In the genomic region with DNA sequence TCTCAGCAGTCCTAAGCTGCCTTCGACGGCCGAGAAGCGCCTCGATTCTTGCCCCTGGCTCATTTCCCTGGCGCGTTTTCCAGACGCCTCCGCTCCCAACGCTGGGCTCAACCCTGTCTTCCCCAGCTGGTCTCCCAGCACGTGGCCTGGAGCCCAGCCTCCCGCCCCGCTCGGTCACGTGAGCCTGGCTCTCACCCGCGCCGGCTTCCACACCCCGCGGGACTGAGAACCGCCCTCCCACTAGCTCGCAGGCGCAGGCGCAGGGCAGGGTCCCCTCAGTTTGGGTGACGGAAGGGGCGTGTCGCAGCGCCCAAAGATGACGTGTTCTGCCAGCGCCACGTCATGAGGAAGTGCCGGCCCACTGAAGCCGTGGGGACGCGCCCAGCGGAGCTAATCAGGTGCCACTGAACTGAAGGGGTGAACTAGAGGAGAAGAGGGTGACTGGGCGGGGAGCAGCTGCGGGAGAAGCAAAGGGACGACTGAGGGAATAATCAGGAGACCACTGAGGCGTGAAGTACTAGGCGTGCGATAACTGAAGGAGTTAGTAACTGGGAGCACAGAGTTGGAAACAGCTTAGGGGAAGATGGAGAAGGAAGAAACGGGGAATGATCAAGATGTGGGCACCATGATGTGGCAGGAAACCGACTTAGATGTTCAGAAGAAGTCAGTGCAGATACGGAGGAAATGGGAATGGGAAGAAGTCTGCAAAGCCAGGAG, we compare ENCODE assay signal across 8 cellular contexts. TPM values are rescaled to one million over a fixed set of nuclear protein-coding genes. Genes with fewer than 3 reads are reported as not detected.
DNase-seq lines count a peak whose midpoint lies in the region; ATAC-seq, FAIRE-seq and TF ChIP-seq lines count a peak whose summit lies in the region.

A gene with protein sequence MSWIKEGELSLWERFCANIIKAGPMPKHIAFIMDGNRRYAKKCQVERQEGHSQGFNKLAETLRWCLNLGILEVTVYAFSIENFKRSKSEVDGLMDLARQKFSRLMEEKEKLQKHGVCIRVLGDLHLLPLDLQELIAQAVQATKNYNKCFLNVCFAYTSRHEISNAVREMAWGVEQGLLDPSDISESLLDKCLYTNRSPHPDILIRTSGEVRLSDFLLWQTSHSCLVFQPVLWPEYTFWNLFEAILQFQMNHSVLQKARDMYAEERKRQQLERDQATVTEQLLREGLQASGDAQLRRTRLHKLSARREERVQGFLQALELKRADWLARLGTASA (plus strand): TSS at position 343 of the 717 bp plus-strand sequence. CDS start 625 bp downstream, outside the sequence.

- no TSS peak for BruUV-seq in HepG2 (replicated peaks; lab: Mats Ljungman, UMichigan)

- H3K9ac ChIP-seq in HepG2 (ENCODE audit: insufficient read depth, low read depth, low read length): peak within 1 kb of the TSS; percentile 87

- H3K9me3 ChIP-seq in HepG2 (ENCODE audit: low read length): no peaks in the 10 kb centered on the region

- in situ Hi-C loops in HepG2 (cut with HindIII; ENCODE audit: extremely low pct_ligation_motif_present, low pct_unique_long_range_greater_than_20kb): no loop called here

- H4K20me1 ChIP-seq in HepG2 (ENCODE audit: insufficient read depth, low read length): no peaks in the 10 kb centered on the region

- intact Hi-C loops in HepG2 (cut with micrococcal nuclease; ENCODE audit: unreplicated experiment): no loop called here

- peak; percentile 96 for ATAC-seq in GM19372 (IDR thresholded peaks at IDR 0.05; ENCODE audit: low read depth, unreplicated experiment)
- ATAC-seq in HG03558 (IDR thresholded peaks at IDR 0.05; ENCODE audit: extremely low read depth, unreplicated experiment): peak; percentile 89
- peak; percentile 97 for ATAC-seq in HepG2

- H3K4me1 ChIP-seq in HepG2 (ENCODE audit: insufficient read depth, low read length): peaks cover 25% of the 10 kb centered on the region

- peaks cover 11% of the 10 kb centered on the region for H3K79me2 ChIP-seq in HepG2 (ENCODE audit: insufficient read depth, low read length)

- POLR2A ChIA-PET in HepG2 (lab: Yijun Ruan, JAX): interaction anchor here (0.6 to 1.3 kb wide), 20 partner anchors 9 to 407 kb away, joined by 3 to 16 read pairs (median 4); a partner anchor contains a TSS

- peak within 1 kb of the TSS; percentile 58 for H3K27ac ChIP-seq in HepG2 (ENCODE audit: extremely low read length, insufficient read depth, low read length)

- H2AFZ ChIP-seq in HepG2 (ENCODE audit: low read length): peak within 1 kb of the TSS; percentile 79

- TF ChIP-seq CTCF in HepG2 (CRISPR knock-in tag; IDR thresholded peaks at IDR 0.05): no peak

- peaks cover 2 to 9% of the 10 kb centered on the region in 2 experiments; a peak in 2 of 5 replicates for H3K36me3 ChIP-seq in HepG2 (replicated peaks in 1 of 2; ENCODE audit: control insufficient read depth in 1 of 2, insufficient read depth in 2 of 2, low read length in 2 of 2)

- no peak for TF ChIP-seq RAD21 in HepG2 (CRISPR knock-in tag; IDR thresholded peaks at IDR 0.05)

- H3K4me3 ChIP-seq in HepG2 (replicated peaks in 1 of 3; ENCODE audit: insufficient read depth in 1 of 3, low read depth in 2 of 3, low read length in 3 of 3): peak within 1 kb of the TSS; percentile 75 to 97 (median 84)

- peak; percentile 86 for TF ChIP-seq POLR2A in HepG2 (IDR thresholded peaks at IDR 0.05; ENCODE audit: insufficient read depth in 1 of 2, low read depth in 2 of 2, low read length in 2 of 2)

- H3K4me2 ChIP-seq in HepG2 (ENCODE audit: low read depth, low read length): peak within 1 kb of the TSS; percentile 91

- peak; percentile 77 for FAIRE-seq in HepG2 (lab: Jason Lieb, UNC)

- 1% methylated on average over 39 of the region's 45 CpGs for WGBS in HepG2 (ENCODE audit: low lambda C conversion rate)

- peak; percentile 91 to 99 (median 98) for DNase-seq in C1 segment of cervical spinal cord (lab: John Stamatoyannopoulos, UW)
- peak; percentile 73 for DNase-seq in NCI-H748 treated with DMSO at 0.1 percent for 48 hours (lab: John Stamatoyannopoulos, UW)
- DNase-seq in activated CD4-positive, alpha-beta T cell treated with anti-CD3 and anti-CD28 coated beads, Interleukin-2, amount 50 U/mL, for 24 hours (ENCODE audit: low read depth in 1 of 2, low spot score in 1 of 2): peak; percentile 98
- peak; percentile 98 for DNase-seq in dedifferentiated amniotic fluid mesenchymal stem cell (ENCODE audit: extremely low spot score)
- peak; percentile 91 for DNase-seq in HepG2 (ENCODE audit: low spot score)
- peak; percentile 99 for DNase-seq in stimulated activated CD4-positive, alpha-beta T cell treated with anti-CD3 and anti-CD28 coated beads, Interleukin-4, amount 100 ng/mL, for 1 hour

- peak in 1 of 2 experiments; percentile 40; a peak in 1 of 4 replicates for TF ChIP-seq EP300 in HepG2 (IDR thresholded peaks at IDR 0.05; ENCODE audit: low read depth in 2 of 2, low read length in 2 of 2)
- TF ChIP-seq EP300 in HepG2 (CRISPR knock-in tag; IDR thresholded peaks at IDR 0.05; ENCODE audit: borderline replicate concordance): peak; percentile 62

- CTCF ChIA-PET in HepG2 (lab: Yijun Ruan, JAX; ENCODE audit: low intra/inter-chr PET ratio, low total read pairs): no interaction called here

- H3K27me3 ChIP-seq in HepG2 (ENCODE audit: control insufficient read depth in 1 of 2, insufficient read depth in 2 of 2, low read length in 2 of 2): peaks cover 0 to 4% of the 10 kb centered on the region in 2 experiments; a peak in 1 of 5 replicates

TF ChIP-seq in HepG2, 621 proteins besides CTCF, POLR2A, EP300 and RAD21 (continues in another document):
- TF ChIP-seq, protein P1, sequence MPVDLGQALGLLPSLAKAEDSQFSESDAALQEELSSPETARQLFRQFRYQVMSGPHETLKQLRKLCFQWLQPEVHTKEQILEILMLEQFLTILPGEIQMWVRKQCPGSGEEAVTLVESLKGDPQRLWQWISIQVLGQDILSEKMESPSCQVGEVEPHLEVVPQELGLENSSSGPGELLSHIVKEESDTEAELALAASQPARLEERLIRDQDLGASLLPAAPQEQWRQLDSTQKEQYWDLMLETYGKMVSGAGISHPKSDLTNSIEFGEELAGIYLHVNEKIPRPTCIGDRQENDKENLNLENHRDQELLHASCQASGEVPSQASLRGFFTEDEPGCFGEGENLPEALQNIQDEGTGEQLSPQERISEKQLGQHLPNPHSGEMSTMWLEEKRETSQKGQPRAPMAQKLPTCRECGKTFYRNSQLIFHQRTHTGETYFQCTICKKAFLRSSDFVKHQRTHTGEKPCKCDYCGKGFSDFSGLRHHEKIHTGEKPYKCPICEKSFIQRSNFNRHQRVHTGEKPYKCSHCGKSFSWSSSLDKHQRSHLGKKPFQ (CRISPR knock-in tag; IDR thresholded peaks at IDR 0.05; ENCODE audit: insufficient replicate concordance): peak; percentile 59
- TF ChIP-seq, protein P2, sequence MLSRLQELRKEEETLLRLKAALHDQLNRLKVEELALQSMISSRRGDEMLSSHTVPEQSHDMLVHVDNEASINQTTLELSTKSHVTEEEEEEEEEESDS (CRISPR knock-in tag; IDR thresholded peaks at IDR 0.05; ENCODE audit: borderline replicate concordance): peak; percentile 81; the same call in 1 of the 2 replicates
- TF ChIP-seq, protein P3, sequence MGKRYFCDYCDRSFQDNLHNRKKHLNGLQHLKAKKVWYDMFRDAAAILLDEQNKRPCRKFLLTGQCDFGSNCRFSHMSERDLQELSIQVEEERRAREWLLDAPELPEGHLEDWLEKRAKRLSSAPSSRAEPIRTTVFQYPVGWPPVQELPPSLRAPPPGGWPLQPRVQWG (CRISPR knock-in tag; IDR thresholded peaks at IDR 0.05; ENCODE audit: borderline replicate concordance, low read depth): no peak
- TF ChIP-seq ZNF329 (CRISPR knock-in tag; IDR thresholded peaks at IDR 0.05; ENCODE audit: low read depth) (peak; percentile 94), ZKSCAN1 (IDR thresholded peaks at IDR 0.05; ENCODE audit: low read length) (0 out of 2 replicates have a peak, but pooled peaks have one; percentile 16), RARG (CRISPR knock-in tag; IDR thresholded peaks at IDR 0.05; ENCODE audit: low read depth) (no peak), ZBTB1 (CRISPR knock-in tag; IDR thresholded peaks at IDR 0.05; ENCODE audit: borderline replicate concordance) (peak; percentile 83; the same call in 1 of the 2 replicates), SIX4 (CRISPR knock-in tag; IDR thresholded peaks at IDR 0.05) (peak; percentile 56; the same call in 1 of the 2 replicates)
- TF ChIP-seq, protein P4, sequence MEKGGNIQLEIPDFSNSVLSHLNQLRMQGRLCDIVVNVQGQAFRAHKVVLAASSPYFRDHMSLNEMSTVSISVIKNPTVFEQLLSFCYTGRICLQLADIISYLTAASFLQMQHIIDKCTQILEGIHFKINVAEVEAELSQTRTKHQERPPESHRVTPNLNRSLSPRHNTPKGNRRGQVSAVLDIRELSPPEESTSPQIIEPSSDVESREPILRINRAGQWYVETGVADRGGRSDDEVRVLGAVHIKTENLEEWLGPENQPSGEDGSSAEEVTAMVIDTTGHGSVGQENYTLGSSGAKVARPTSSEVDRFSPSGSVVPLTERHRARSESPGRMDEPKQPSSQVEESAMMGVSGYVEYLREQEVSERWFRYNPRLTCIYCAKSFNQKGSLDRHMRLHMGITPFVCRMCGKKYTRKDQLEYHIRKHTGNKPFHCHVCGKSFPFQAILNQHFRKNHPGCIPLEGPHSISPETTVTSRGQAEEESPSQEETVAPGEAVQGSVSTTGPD (CRISPR knock-in tag; IDR thresholded peaks at IDR 0.05): no peak

RNA-seq across cellular contexts. Expression of the gene that starts here (rescaled TPM):
- total RNA-seq in HepG2 (2016; rRNA removed; fragmentation: Illumina TruSeq; extraction: Trizol): 26.5 and 28.3 TPM in 2 replicates
- 7.6 and 8.2 TPM in 2 replicates for total RNA-seq in HepG2 (2016; cell fraction: cytosol; rRNA removed; fragmentation: Illumina TruSeq; extraction: Trizol; ENCODE audit: low read depth)
- 25.2 and 29.1 TPM in 2 replicates for total RNA-seq in HepG2 (2016; cell fraction: insoluble cytoplasmic fraction; rRNA removed; fragmentation: Illumina TruSeq; extraction: Trizol)
- total RNA-seq in HepG2 (2016; cell fraction: membrane; rRNA removed; fragmentation: Illumina TruSeq; extraction: Trizol): 8.7 and 10.1 TPM in 2 replicates
- total RNA-seq in HepG2 (2016; cell fraction: nucleus; rRNA removed; fragmentation: Illumina TruSeq; extraction: Trizol): 24.6 and 27.6 TPM in 2 replicates
- polyA plus RNA-seq in HepG2 (2011; rRNA removed): 18.3 and 18.9 TPM in 2 replicates
- polyA plus RNA-seq in HepG2 (2011; cell fraction: cytosol; rRNA removed): 16.7 and 17.2 TPM in 2 replicates
- polyA plus RNA-seq in HepG2 (2011; cell fraction: nucleus; rRNA removed): 34.7 and 40.5 TPM in 2 replicates
- 15.5 and 18.2 TPM in 2 replicates for polyA plus RNA-seq in HepG2 (2012)
- polyA plus RNA-seq in HepG2 (2016; cell fraction: cytosol; fragmentation: Illumina TruSeq; extraction: Trizol; ENCODE audit: low read depth): 2.9 TPM in 2 replicates
- polyA plus RNA-seq in HepG2 (2016; cell fraction: insoluble cytoplasmic fraction; fragmentation: Illumina TruSeq; extraction: Trizol; ENCODE audit: low read depth): 21.6 and 26.2 TPM in 2 replicates
- 5.2 and 5.5 TPM in 2 replicates for polyA plus RNA-seq in HepG2 (2016; cell fraction: membrane; fragmentation: Illumina TruSeq; extraction: Trizol; ENCODE audit: low read depth)
- 36.9 and 42.9 TPM in 2 replicates for polyA plus RNA-seq in HepG2 (2016; cell fraction: nucleus; fragmentation: Illumina TruSeq; extraction: Trizol; ENCODE audit: insufficient read depth, low read depth)
- polyA minus RNA-seq in HepG2 (2011; rRNA and poly(A)+ RNA removed; ENCODE audit: low replicate concordance): 29.3 and 39.0 TPM in 2 replicates
- 9.5 and 12.6 TPM in 2 replicates for polyA minus RNA-seq in HepG2 (2011; cell fraction: cytosol; rRNA and poly(A)+ RNA removed)
- 49.0 and 50.6 TPM in 2 replicates for polyA minus RNA-seq in HepG2 (2011; cell fraction: nucleus; rRNA and poly(A)+ RNA removed)

Comparison
In these comparisons a context has a peak if more than half of its experiments do, and no peak if none do; other contexts are left out.
1. Peak in every context shown above with its lines: DNase-seq, ATAC-seq, H3K4me3 ChIP-seq and H3K27ac ChIP-seq.